In the genomic region with DNA sequence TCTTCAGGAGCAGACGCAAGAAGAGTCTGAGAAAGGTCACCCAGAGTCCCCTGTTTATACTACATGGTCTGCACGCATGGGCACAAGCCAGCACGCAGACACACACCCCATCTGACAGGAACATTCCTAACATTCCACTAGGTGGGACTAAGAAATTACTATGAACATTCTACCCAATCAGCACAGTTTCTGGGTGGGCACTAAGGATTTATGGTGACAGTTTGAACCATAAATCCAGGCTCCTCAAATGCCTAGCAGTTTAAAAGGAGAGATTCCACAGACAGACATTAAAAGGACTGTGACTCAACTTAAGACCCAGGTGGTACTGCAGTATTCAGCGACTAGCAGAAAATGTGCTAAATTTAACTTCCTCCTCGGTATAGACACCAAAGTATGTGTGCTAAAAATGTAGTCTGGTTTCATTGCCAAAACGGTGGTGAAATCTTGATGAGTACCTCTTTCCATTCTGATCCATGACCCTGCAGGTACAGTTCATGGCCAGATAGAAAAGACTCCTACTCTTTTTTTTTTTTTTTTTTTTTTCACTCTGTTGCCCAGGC, we compare ENCODE assay signal across 9 cellular contexts. TPM values are rescaled to one million over a fixed set of nuclear protein-coding genes. Genes with fewer than 3 reads are reported as not detected.
A peak's percentile ranks its signal among the peaks of the same experiment; 100 is the strongest.
DNase-seq lines count a peak whose midpoint lies in the region; ATAC-seq and TF ChIP-seq lines count a peak whose summit lies in the region.
"Had no signal": no experiment of that assay in that cellular context is flagged by ENCODE, and none has a peak within 500 bp of the region (broad histone marks: within the 10 kb centered on the region; RNA-seq: fewer than 3 reads in every experiment).

No MANE protein-coding gene starts in this region.

- H3K36me3 Mint-ChIP-seq in chondrocyte (ENCODE audit: low read depth) = peaks cover 22% of the 10 kb centered on the region
- peaks cover 16% of the 10 kb centered on the region for H3K36me3 Mint-ChIP-seq in activated T-helper 2 cell treated with anti-CD3 and anti-CD28 coated beads, Interferon-gamma antibody, Interleukin-2, Interleukin-4, amounts not matched to agents 10 μg/mL and 5 μg/mL and 100 μg/mL, durations not matched to agents 14 hours and 24 hours and 36 hours (ENCODE audit: low read depth)
- H3K36me3 Mint-ChIP-seq in activated CD8-positive, alpha-beta memory T cell treated with anti-CD3 and anti-CD28 coated beads, Interleukin-2, amount 10 ng/mL, durations not matched to agents 7 days and 5 days = peaks cover 15% of the 10 kb centered on the region

- intact Hi-C loops in mucosa of descending colon (cut with DNase I, micrococcal nuclease) = no loop called here
- intact Hi-C loops in activated T-helper 2 cell treated with anti-CD3 and anti-CD28 coated beads, Interferon-gamma antibody, Interleukin-2, Interleukin-4, amounts not matched to agents 10 μg/mL and 5 μg/mL and 100 μg/mL, durations not matched to agents 14 hours and 24 hours and 36 hours (cut with micrococcal nuclease) = no loop called here

- H3K4me3 ChIP-seq in KMS-11 (IDR thresholded peaks at IDR 0.05; ENCODE audit: insufficient read depth, low read depth, low read length) = no peak overlapping the region
- no peak overlapping the region for H3K4me3 ChIP-seq in mucosa of descending colon
- H3K4me3 ChIP-seq: ovary had no signal

- H3K4me1 Mint-ChIP-seq in chondrocyte (ENCODE audit: low read depth) = peaks cover 49% of the 10 kb centered on the region
- H3K4me1 Mint-ChIP-seq in activated T-helper 2 cell treated with anti-CD3 and anti-CD28 coated beads, Interferon-gamma antibody, Interleukin-2, Interleukin-4, amounts not matched to agents 10 μg/mL and 5 μg/mL and 100 μg/mL, durations not matched to agents 14 hours and 24 hours and 36 hours (ENCODE audit: low read depth) = no peaks in the 10 kb centered on the region
- no peaks in the 10 kb centered on the region for H3K4me1 Mint-ChIP-seq in activated CD8-positive, alpha-beta memory T cell treated with anti-CD3 and anti-CD28 coated beads, Interleukin-2, amount 10 ng/mL, durations not matched to agents 7 days and 5 days

- H3K79me2 ChIP-seq in KMS-11 (ENCODE audit: insufficient read depth, low read depth) = no peaks in the 10 kb centered on the region

- no peaks in the 10 kb centered on the region for H4K20me1 ChIP-seq in KMS-11 (ENCODE audit: insufficient read depth)

- H3K9me3 Mint-ChIP-seq in chondrocyte (ENCODE audit: low read depth) = peaks cover 4% of the 10 kb centered on the region
- H3K9me3 Mint-ChIP-seq in activated T-helper 2 cell treated with anti-CD3 and anti-CD28 coated beads, Interferon-gamma antibody, Interleukin-2, Interleukin-4, amounts not matched to agents 10 μg/mL and 5 μg/mL and 100 μg/mL, durations not matched to agents 14 hours and 24 hours and 36 hours = no peaks in the 10 kb centered on the region
- H3K9me3 Mint-ChIP-seq in activated CD8-positive, alpha-beta memory T cell treated with anti-CD3 and anti-CD28 coated beads, Interleukin-2, amount 10 ng/mL, durations not matched to agents 7 days and 5 days (ENCODE audit: low read depth) = no peaks in the 10 kb centered on the region

- no peak for TF ChIP-seq CTCF in KMS-11 (conservative IDR thresholded peaks at IDR 0.05; ENCODE audit: low read depth, low read length)
- TF ChIP-seq CTCF in chondrocyte (IDR thresholded peaks at IDR 0.05) = no peak
- TF ChIP-seq CTCF in mucosa of descending colon (IDR thresholded peaks at IDR 0.05) = no peak

- peak; percentile 48 for DNase-seq in COLO829 (ENCODE audit: low spot score)
- DNase-seq in chondrocyte (ENCODE audit: low spot score) = no peak
- no peak for DNase-seq in mucosa of descending colon
- no peak for DNase-seq in activated T-helper 2 cell treated with anti-CD3 and anti-CD28 coated beads, Interferon-gamma antibody, Interleukin-2, Interleukin-4, amounts not matched to agents 10 μg/mL and 5 μg/mL and 100 μg/mL, durations not matched to agents 14 hours and 24 hours and 36 hours (ENCODE audit: low spot score)
- DNase-seq in NCI-H748 (lab: John Stamatoyannopoulos, UW; ENCODE audit: unreplicated experiment) = no peak
- DNase-seq in GOT3 (lab: John Stamatoyannopoulos, UW) = no peak
- no peak for DNase-seq in activated CD8-positive, alpha-beta memory T cell treated with anti-CD3 and anti-CD28 coated beads, Interleukin-2, amount 10 ng/mL, durations not matched to agents 7 days and 5 days

- ATAC-seq in mucosa of descending colon = peak; percentile 63
- ATAC-seq in activated CD8-positive, alpha-beta memory T cell treated with anti-CD3 and anti-CD28 coated beads, Interleukin-2, amount 10 ng/mL, durations not matched to agents 7 days and 5 days = no peak

- peak overlapping the region; percentile 82 for H3K27ac ChIP-seq in KMS-11
- H3K27ac ChIP-seq: ovary had no signal

- no peaks in the 10 kb centered on the region for H3K27me3 ChIP-seq in KMS-11 (ENCODE audit: insufficient read depth, low read depth)
- H3K27me3 ChIP-seq: ovary had no signal

- H3K4me2 ChIP-seq in KMS-11 = peak overlapping the region; percentile 98

- no peaks in the 10 kb centered on the region for H3K27me3 Mint-ChIP-seq in chondrocyte (ENCODE audit: low read depth)
- peaks cover 2% of the 10 kb centered on the region for H3K27me3 Mint-ChIP-seq in activated T-helper 2 cell treated with anti-CD3 and anti-CD28 coated beads, Interferon-gamma antibody, Interleukin-2, Interleukin-4, amounts not matched to agents 10 μg/mL and 5 μg/mL and 100 μg/mL, durations not matched to agents 14 hours and 24 hours and 36 hours (ENCODE audit: low read depth)
- peaks cover 2% of the 10 kb centered on the region for H3K27me3 Mint-ChIP-seq in activated CD8-positive, alpha-beta memory T cell treated with anti-CD3 and anti-CD28 coated beads, Interleukin-2, amount 10 ng/mL, durations not matched to agents 7 days and 5 days

- peaks cover 51% of the 10 kb centered on the region for H3K4me1 ChIP-seq in KMS-11 (ENCODE audit: low read depth, poor library complexity, severe bottlenecking)
- no peaks in the 10 kb centered on the region for H3K4me1 ChIP-seq in mucosa of descending colon (ENCODE audit: low read depth)

- peak overlapping the region; percentile 95 for H3K27ac Mint-ChIP-seq in chondrocyte (ENCODE audit: unreplicated experiment)
- H3K27ac Mint-ChIP-seq in activated T-helper 2 cell treated with anti-CD3 and anti-CD28 coated beads, Interferon-gamma antibody, Interleukin-2, Interleukin-4, amounts not matched to agents 10 μg/mL and 5 μg/mL and 100 μg/mL, durations not matched to agents 14 hours and 24 hours and 36 hours = no peak overlapping the region
- no peak overlapping the region for H3K27ac Mint-ChIP-seq in activated CD8-positive, alpha-beta memory T cell treated with anti-CD3 and anti-CD28 coated beads, Interleukin-2, amount 10 ng/mL, durations not matched to agents 7 days and 5 days

- H3K36me3 ChIP-seq in KMS-11 (ENCODE audit: insufficient read depth) (no peaks in the 10 kb centered on the region), mucosa of descending colon (ENCODE audit: low read depth) (no peaks in the 10 kb centered on the region)
- H3K36me3 ChIP-seq: ovary had no signal

- peak overlapping the region; percentile 13; the same call in 1 of the 2 replicates for H3K9ac ChIP-seq in KMS-11

- H3K9me3 ChIP-seq in mucosa of descending colon = no peaks in the 10 kb centered on the region
- H3K9me3 ChIP-seq: ovary had no signal

- H2AFZ ChIP-seq in KMS-11 (ENCODE audit: low read depth) = peak overlapping the region; percentile 22; the same call in 1 of the 2 replicates

- H3K4me3 Mint-ChIP-seq in chondrocyte (ENCODE audit: unreplicated experiment) = peak overlapping the region; percentile 35
- no peak overlapping the region for H3K4me3 Mint-ChIP-seq in activated T-helper 2 cell treated with anti-CD3 and anti-CD28 coated beads, Interferon-gamma antibody, Interleukin-2, Interleukin-4, amounts not matched to agents 10 μg/mL and 5 μg/mL and 100 μg/mL, durations not matched to agents 14 hours and 24 hours and 36 hours (ENCODE audit: low read depth)
- no peak overlapping the region for H3K4me3 Mint-ChIP-seq in activated CD8-positive, alpha-beta memory T cell treated with anti-CD3 and anti-CD28 coated beads, Interleukin-2, amount 10 ng/mL, durations not matched to agents 7 days and 5 days

- CTCF ChIA-PET in activated CD8-positive, alpha-beta memory T cell treated with anti-CD3 and anti-CD28 coated beads, Interleukin-2, amount 10 ng/mL, durations not matched to agents 7 days and 5 days (lab: Charles Lee) = interaction anchor here (1.0 kb wide), 1 partner anchor 39 kb away, joined by 3 read pairs; no protein-coding TSS in a partner anchor

RNA-seq across cellular contexts. Expression of a gene that starts 16.2 kb away (rescaled TPM):
- 52.1 to 89.9 TPM (median 88.0 TPM) in 3 replicates for total RNA-seq in chondrocyte
- 10 to 100 TPM; 19.3 to 28.4 (median 26.3) TPM for total RNA-seq in mucosa of descending colon
- total RNA-seq in activated T-helper 2 cell treated with anti-CD3 and anti-CD28 coated beads, Interferon-gamma antibody, Interleukin-2, Interleukin-4, amounts not matched to agents 10 μg/mL and 5 μg/mL and 100 μg/mL, durations not matched to agents 14 hours and 24 hours and 36 hours = 9.2 and 10.8 TPM in 2 replicates
- 10 to 100 TPM; 11.8 to 13.8 TPM for total RNA-seq in activated CD8-positive, alpha-beta memory T cell treated with anti-CD3 and anti-CD28 coated beads, Interleukin-2, amount 10 ng/mL, durations not matched to agents 7 days and 5 days

RNA-seq across cellular contexts. Expression of a gene that starts 25.3 kb away (rescaled TPM):
- total RNA-seq in chondrocyte (248 to 266 TPM (median 253 TPM) in 3 replicates), mucosa of descending colon (100 to 1,000 TPM; 124 to 148 (median 140) TPM)
- 246 and 256 TPM in 2 replicates for total RNA-seq in activated T-helper 2 cell treated with anti-CD3 and anti-CD28 coated beads, Interferon-gamma antibody, Interleukin-2, Interleukin-4, amounts not matched to agents 10 μg/mL and 5 μg/mL and 100 μg/mL, durations not matched to agents 14 hours and 24 hours and 36 hours
- total RNA-seq in activated CD8-positive, alpha-beta memory T cell treated with anti-CD3 and anti-CD28 coated beads, Interleukin-2, amount 10 ng/mL, durations not matched to agents 7 days and 5 days = 100 to 1,000 TPM; 115 to 185 TPM

RNA-seq across cellular contexts. Expression of a gene that starts 29.8 kb away (rescaled TPM):
- total RNA-seq in chondrocyte (not detected in 3 replicates), mucosa of descending colon (not detected)
- not detected in 2 replicates for total RNA-seq in activated T-helper 2 cell treated with anti-CD3 and anti-CD28 coated beads, Interferon-gamma antibody, Interleukin-2, Interleukin-4, amounts not matched to agents 10 μg/mL and 5 μg/mL and 100 μg/mL, durations not matched to agents 14 hours and 24 hours and 36 hours
- total RNA-seq in activated CD8-positive, alpha-beta memory T cell treated with anti-CD3 and anti-CD28 coated beads, Interleukin-2, amount 10 ng/mL, durations not matched to agents 7 days and 5 days = not detected
